ENCODE assay signal across 1 cellular context in the genomic region with DNA sequence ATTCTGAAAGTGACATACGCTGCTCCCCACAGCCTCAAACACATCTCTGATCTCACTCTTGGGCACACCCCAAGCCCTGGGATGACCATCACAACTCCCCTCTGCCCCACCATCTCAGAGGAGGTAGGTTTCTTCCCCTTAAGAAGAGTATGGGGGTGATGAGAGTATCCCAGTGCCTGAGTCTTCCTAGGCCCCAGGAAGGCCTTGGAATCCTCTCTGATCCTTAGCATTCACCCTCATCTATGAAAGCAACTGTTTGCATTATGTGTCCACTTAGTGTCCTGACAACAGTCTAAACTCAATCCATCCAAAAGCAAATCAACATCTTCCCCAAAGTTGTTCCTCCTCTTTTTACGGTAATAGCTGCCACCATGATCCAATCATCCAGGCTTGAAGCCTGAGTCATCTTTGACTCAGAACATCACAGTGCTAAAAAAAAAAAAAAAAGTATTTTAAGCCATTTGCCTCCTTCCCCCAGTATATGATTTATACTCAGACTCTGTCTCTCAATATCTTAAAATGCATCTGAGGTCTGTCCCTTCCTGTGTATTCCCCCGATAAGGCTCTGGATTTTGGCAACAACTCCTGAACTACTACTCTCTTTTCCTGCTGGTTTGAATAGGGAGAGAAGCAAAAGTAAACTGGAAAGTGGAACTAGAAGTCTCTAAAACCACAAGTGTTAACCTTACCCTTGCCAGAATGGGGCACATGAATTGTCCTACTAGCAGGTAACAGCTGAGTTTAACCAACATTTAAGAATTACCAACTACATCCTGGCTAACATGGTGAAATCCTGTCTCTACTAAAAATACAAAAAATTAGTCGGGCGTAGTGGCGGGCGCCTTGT.
TF ChIP-seq lines count a peak whose summit lies in the region.

No MANE protein-coding gene starts in this region.

TF ChIP-seq in endothelial cell of umbilical vein, 7 proteins besides CTCF, POLR2A, EP300 and RAD21:
- TF ChIP-seq GATA2 (IDR thresholded peaks at IDR 0.05; ENCODE audit: insufficient read depth, insufficient read length, low read depth, low read length) (peak; percentile 93), POLR2AphosphoS5 (IDR thresholded peaks at IDR 0.05; ENCODE audit: insufficient read depth, low read depth, low read length) (peak; percentile 44), MYC (IDR thresholded peaks at IDR 0.05; ENCODE audit: low read depth, low read length) (no peak), EZH2 (IDR thresholded peaks at IDR 0.05; ENCODE audit: borderline replicate concordance, low read depth, low read length, severe bottlenecking) (no peak), JUN (IDR thresholded peaks at IDR 0.05; ENCODE audit: borderline replicate concordance, insufficient read depth, insufficient read length, low read depth) (peak; percentile 72), FOS (IDR thresholded peaks at IDR 0.05; ENCODE audit: borderline replicate concordance, insufficient read depth, low read length) (peak; percentile 96)
- TF ChIP-seq, protein P1, sequence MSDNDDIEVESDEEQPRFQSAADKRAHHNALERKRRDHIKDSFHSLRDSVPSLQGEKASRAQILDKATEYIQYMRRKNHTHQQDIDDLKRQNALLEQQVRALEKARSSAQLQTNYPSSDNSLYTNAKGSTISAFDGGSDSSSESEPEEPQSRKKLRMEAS (IDR thresholded peaks at IDR 0.05; ENCODE audit: insufficient read depth, insufficient read length), result no peak
